In genomic region chr19:40530091-40530901, GRCh38 we compare ENCODE assay signal across 8 cellular contexts. TPM values are rescaled to one million over a fixed set of nuclear protein-coding genes. Genes with fewer than 3 reads are reported as not detected.
DNase-seq lines count a peak whose midpoint lies in the region; ATAC-seq and TF ChIP-seq lines count a peak whose summit lies in the region.

No MANE protein-coding gene starts in this region.

- peak in 1 of 2 donors; percentile 82 for DNase-seq in cardiac muscle cell (ENCODE audit: low read depth in 1 of 2, low spot score in 1 of 2)
- DNase-seq in right atrium auricular region (ENCODE audit: low spot score) = no peak
- no peak for DNase-seq in RWPE1 (ENCODE audit: low spot score)
- DNase-seq in coronary artery (ENCODE audit: low spot score) = no peak
- peak; percentile 33 to 72 (median 59) for DNase-seq in ovary
- DNase-seq in mucosa of gallbladder (ENCODE audit: low spot score) = no peak

- WGBS in ovary, 3 donors = 4 to 5% (median 4%) methylated on average over 41 to 70 of the region's 75 CpGs

- H3K36me3 ChIP-seq in cardiac muscle cell (no peaks in the 10 kb centered on the region), right atrium auricular region (no peaks in the 10 kb centered on the region), ovary (no peaks in the 10 kb centered on the region)

- ATAC-seq in HG03175 (IDR thresholded peaks at IDR 0.05; ENCODE audit: unreplicated experiment) (no peak), HG03039 (IDR thresholded peaks at IDR 0.05; ENCODE audit: unreplicated experiment) (no peak)

- peak; percentile 30 for TF ChIP-seq CTCF in cardiac muscle cell (IDR thresholded peaks at IDR 0.05; ENCODE audit: low read depth, low read length)
- no peak for TF ChIP-seq CTCF in right atrium auricular region (IDR thresholded peaks at IDR 0.05)
- peak; percentile 22; the same call in 1 of the 2 replicates for TF ChIP-seq CTCF in RWPE1 (conservative IDR thresholded peaks at IDR 0.05; ENCODE audit: low read depth)
- no peak for TF ChIP-seq CTCF in coronary artery (IDR thresholded peaks at IDR 0.05)
- TF ChIP-seq CTCF in ovary (IDR thresholded peaks at IDR 0.05) = no peak

- POLR2A ChIA-PET in RWPE1 (lab: Yijun Ruan, JAX; ENCODE audit: low non-redundant PET) = no interaction called here

- CTCF ChIA-PET in RWPE1 (lab: Yijun Ruan, JAX) = interaction anchor here (0.6 to 0.7 kb wide), 3 partner anchors 104 to 133 kb away, joined by 3 to 4 read pairs (median 3); no protein-coding TSS in a partner anchor

- no peak for TF ChIP-seq POLR2A in ovary (IDR thresholded peaks at IDR 0.05)

- no peak overlapping the region for H3K27ac ChIP-seq in cardiac muscle cell
- no peak overlapping the region for H3K27ac ChIP-seq in right atrium auricular region
- H3K27ac ChIP-seq in RWPE1 = no peak overlapping the region
- H3K27ac ChIP-seq in coronary artery = no peak overlapping the region
- H3K27ac ChIP-seq in ovary = no peak overlapping the region

- H3K27me3 ChIP-seq in cardiac muscle cell (peaks cover 2% of the 10 kb centered on the region), right atrium auricular region (no peaks in the 10 kb centered on the region), ovary (no peaks in the 10 kb centered on the region)

- TF ChIP-seq EP300 in ovary (IDR thresholded peaks at IDR 0.05) = no peak

- H3K9me3 ChIP-seq in cardiac muscle cell (ENCODE audit: low read depth) (no peaks in the 10 kb centered on the region), right atrium auricular region (no peaks in the 10 kb centered on the region), ovary (peaks cover 0 to 4% of the 10 kb centered on the region in 2 donors)

- peak overlapping the region; percentile 33 for H3K4me3 ChIP-seq in cardiac muscle cell
- H3K4me3 ChIP-seq in right atrium auricular region = peak overlapping the region in 1 of 2 donors; percentile 19
- peak overlapping the region; percentile 44 for H3K4me3 ChIP-seq in coronary artery
- H3K4me3 ChIP-seq in ovary = no peak overlapping the region

- H3K4me1 ChIP-seq in cardiac muscle cell (ENCODE audit: low read depth) (no peaks in the 10 kb centered on the region), right atrium auricular region (peaks cover 0 to 9% of the 10 kb centered on the region in 2 donors), ovary (ENCODE audit: insufficient read depth) (no peaks in the 10 kb centered on the region)

- intact Hi-C loops in ovary (cut with DNase I) = loop anchor here in 1 of 4 donors (10.0 kb wide), 1 partner anchor 65 kb away; no protein-coding TSS in a partner anchor

RNA-seq across cellular contexts. Expression of gene SHKBP1, which starts 46.4 kb away (rescaled TPM):
- total RNA-seq in cardiac muscle cell (53.3 and 63.6 TPM in 2 replicates), right atrium auricular region (10 to 100 TPM; 15.8 to 35.6 TPM), ovary (10 to 100 TPM; 23.4 to 48.7 (median 33.8) TPM), mucosa of gallbladder (80.9 TPM)
- polyA plus RNA-seq in cardiac muscle cell (70.1 and 83.4 TPM in 2 replicates), ovary (10 to 100 TPM; 16.3 to 34.8 TPM)

Comparison
In these comparisons a context has a peak if more than half of its experiments do, and no peak if none do; other contexts are left out.
1. CTCF ChIP-seq: peak in cardiac muscle cell (single experiment) and RWPE1 (single experiment); none in right atrium auricular region (0 of 2), coronary artery (single experiment) and ovary (0 of 3).
2. DNase-seq: peak in ovary (5 of 5); none in right atrium auricular region (single experiment), RWPE1 (single experiment), coronary artery (single experiment) and mucosa of gallbladder (single experiment).